In the genomic region with DNA sequence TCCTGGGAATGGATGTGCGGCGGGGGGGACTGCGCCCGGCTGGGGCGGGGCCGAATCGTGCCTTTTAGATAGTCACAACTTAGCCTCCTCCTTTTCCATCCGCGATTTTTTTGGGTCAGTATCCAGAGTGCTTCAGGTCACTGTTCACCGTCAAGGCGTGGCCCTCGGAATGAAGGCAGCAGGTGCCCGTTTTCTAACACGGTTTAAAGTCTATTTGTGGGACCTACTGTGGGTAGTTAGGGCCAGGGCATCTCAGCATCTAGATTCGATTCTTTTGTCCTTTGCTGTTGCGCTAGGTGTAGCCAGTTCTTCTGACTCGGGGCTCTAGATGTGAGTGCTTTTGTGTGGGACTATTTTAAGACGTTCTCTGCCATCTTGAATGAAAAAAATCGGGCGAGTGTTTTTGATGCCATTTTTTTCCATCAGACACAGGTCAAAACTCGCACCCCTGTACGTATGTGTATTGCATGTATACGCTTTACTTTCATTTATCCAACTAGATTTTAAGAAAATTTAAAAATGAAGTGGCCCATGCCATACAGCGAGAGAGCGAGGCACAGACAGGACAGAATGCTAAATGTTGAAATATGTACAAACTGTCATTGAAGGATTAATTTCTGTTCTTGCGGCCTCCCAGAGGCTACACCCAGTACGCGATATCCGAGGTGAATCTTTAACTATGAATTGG, we compare ENCODE assay signal across 8 cellular contexts. TPM values are rescaled to one million over a fixed set of nuclear protein-coding genes. Genes with fewer than 3 reads are reported as not detected.
DNase-seq lines count a peak whose midpoint lies in the region; ATAC-seq, FAIRE-seq and TF ChIP-seq lines count a peak whose summit lies in the region.

No MANE protein-coding gene starts in this region.

- no peaks in the 10 kb centered on the region for H3K27me3 ChIP-seq in BJ (ENCODE audit: control insufficient read depth, insufficient read depth, low read length)
- no peaks in the 10 kb centered on the region for H3K27me3 ChIP-seq in thymus (ENCODE audit: control insufficient read depth, insufficient read depth)

- peaks cover 4% of the 10 kb centered on the region for H3K36me3 Mint-ChIP-seq in memory B cell

- H3K27ac Mint-ChIP-seq in memory B cell, result peak overlapping the region; percentile 90

- CTCF ChIA-PET in BJ (lab: Yijun Ruan, JAX), result interaction anchor here (0.7 to 4.9 kb wide), 6 partner anchors 12 to 118 kb away, joined by 3 to 34 read pairs (median 6); no protein-coding TSS in a partner anchor

- H3K27ac ChIP-seq in cingulate gyrus (ENCODE audit: low read depth, low read length), result peak overlapping the region; percentile 94
- peak overlapping the region; percentile 77 for H3K27ac ChIP-seq in thymus (ENCODE audit: low read depth)

- POLR2A ChIA-PET in BJ (lab: Charles Lee), result no interaction called here

- peak overlapping the region; percentile 92 for H3K4me3 Mint-ChIP-seq in memory B cell

- no peaks in the 10 kb centered on the region for H3K9me3 Mint-ChIP-seq in memory B cell

- ATAC-seq in GM18868 (IDR thresholded peaks at IDR 0.05; ENCODE audit: unreplicated experiment) (peak; percentile 1), memory B cell (ENCODE audit: low read depth) (peak; percentile 8)

- under 1% methylated on average over 29 of the region's 29 CpGs for WGBS in thymus

- DNase-seq in BJ (ENCODE audit: low read depth) (no peak), LHCN-M2 (ENCODE audit: low read depth) (peak; percentile 63), SK-N-DZ (ENCODE audit: low spot score) (peak; percentile 59), memory B cell (ENCODE audit: low spot score in 2 of 2) (peak in 1 of 2 donors; percentile 37), HTR-8/SVneo (ENCODE audit: insufficient read length, low spot score) (no peak)

- TF ChIP-seq CTCF in BJ (IDR thresholded peaks at IDR 0.05; ENCODE audit: insufficient read depth, low read depth, low read length), result no peak

- H3K4me1 ChIP-seq in thymus (ENCODE audit: control insufficient read depth, insufficient read depth, low read length), result peaks cover 3% of the 10 kb centered on the region

- H3K9me3 ChIP-seq in thymus (ENCODE audit: control insufficient read depth), result no peaks in the 10 kb centered on the region

- peaks cover 16% of the 10 kb centered on the region for H3K4me1 Mint-ChIP-seq in memory B cell

- no peaks in the 10 kb centered on the region for H3K36me3 ChIP-seq in BJ (ENCODE audit: control insufficient read depth, insufficient read depth, low read length)
- H3K36me3 ChIP-seq in thymus (ENCODE audit: control insufficient read depth, insufficient read depth), result no peaks in the 10 kb centered on the region

- H3K4me3 ChIP-seq in BJ (ENCODE audit: low read depth, low read length) (peak overlapping the region; percentile 81), thymus (ENCODE audit: low read length) (peak overlapping the region; percentile 54)

- no peaks in the 10 kb centered on the region for H3K27me3 Mint-ChIP-seq in memory B cell

- no peak for FAIRE-seq in HTR-8/SVneo (lab: Jason Lieb, UNC)

RNA-seq across cellular contexts. Expression of gene VEZT, which starts 0.7 kb away (rescaled TPM):
- 50.6 and 97.2 TPM in 2 replicates for polyA plus RNA-seq in BJ (2011; rRNA removed)
- 51.5 and 52.8 TPM in 2 replicates for polyA minus RNA-seq in BJ (2011; rRNA and poly(A)+ RNA removed)
- total RNA-seq in LHCN-M2 (2014; rRNA removed), result 26.2 and 33.2 TPM in 2 replicates
- polyA plus RNA-seq in LHCN-M2 (2012), result 15.5 TPM
- 92.2 and 93.8 TPM in 2 replicates for polyA plus RNA-seq in SK-N-DZ (2014; cell fraction: cytosol; rRNA removed)
- polyA plus RNA-seq in SK-N-DZ (2014; cell fraction: nucleus; rRNA removed), result 72.4 and 76.2 TPM in 2 replicates
- 51.4 TPM for polyA plus RNA-seq in thymus

RNA-seq across cellular contexts. Expression of gene FGD6, which starts 1.0 kb away (rescaled TPM):
- 2.1 and 4.4 TPM in 2 replicates for polyA plus RNA-seq in BJ (2011; rRNA removed)
- polyA minus RNA-seq in BJ (2011; rRNA and poly(A)+ RNA removed), result 4.5 and 4.9 TPM in 2 replicates
- total RNA-seq in LHCN-M2 (2014; rRNA removed), result 0.51 and 0.92 TPM in 2 replicates
- 0.43 TPM for polyA plus RNA-seq in LHCN-M2 (2012)
- 8.5 and 10.7 TPM in 2 replicates for polyA plus RNA-seq in SK-N-DZ (2014; cell fraction: cytosol; rRNA removed)
- 9.6 and 16.9 TPM in 2 replicates for polyA plus RNA-seq in SK-N-DZ (2014; cell fraction: nucleus; rRNA removed)
- 2.3 TPM for polyA plus RNA-seq in thymus

Comparison
In these comparisons a context has a peak if more than half of its experiments do, and no peak if none do; other contexts are left out.
1. DNase-seq: peak in LHCN-M2 (single experiment) and SK-N-DZ (single experiment); none in BJ (single experiment) and HTR-8/SVneo (single experiment).